16 cellular contexts compared by ENCODE assay signal in genomic region chr3:196339493-196340254, GRCh38. TPM values are rescaled to one million over a fixed set of nuclear protein-coding genes. Genes with fewer than 3 reads are reported as not detected.
A peak's percentile ranks its signal among the peaks of the same experiment; 100 is the strongest.
DNase-seq lines count a peak whose midpoint lies in the region; ATAC-seq, FAIRE-seq and TF ChIP-seq lines count a peak whose summit lies in the region.
"Had no signal": no experiment of that assay in that cellular context is flagged by ENCODE, and none has a peak within 500 bp of the region (broad histone marks: within the 10 kb centered on the region; RNA-seq: fewer than 3 reads in every experiment).

No MANE protein-coding gene starts in this region.

- no peak overlapping the region for H3K4me2 ChIP-seq in IMR-90 (ENCODE audit: low read depth, low read length)

- H2AK9ac ChIP-seq in IMR-90 (replicated peaks; ENCODE audit: low read depth, low read length, poor library complexity), result no peak overlapping the region

- dilution Hi-C loops in IMR-90 (cut with HindIII; ENCODE audit: low sequenced_read_pairs, unreplicated experiment), result no loop called here

- no peak overlapping the region for H3K18ac ChIP-seq in IMR-90 (ENCODE audit: low read depth, low read length)

- peak; percentile 39 for DNase-seq in AG20443 (ENCODE audit: low spot score)
- peak; percentile 62 for DNase-seq in IMR-90
- no peak for DNase-seq in WTC11 (ENCODE audit: low spot score)
- peak in 1 of 2 donors; percentile 63 for DNase-seq in foreskin keratinocyte
- DNase-seq in NCI-H1417 treated with DMSO at 0.1 percent for 48 hours (lab: John Stamatoyannopoulos, UW), result no peak
- no peak for DNase-seq in hepatic stellate cell (ENCODE audit: low spot score)
- no peak for DNase-seq in frontal cortex (ENCODE audit: low spot score in 2 of 2)
- DNase-seq in ureter (ENCODE audit: low spot score), result no peak
- DNase-seq: activated CD4-positive, alpha-beta T cell treated with anti-CD3 and anti-CD28 coated beads for 4 hours; activated gamma-delta T cell treated with Interleukin-2 at 50 U/mL for 16 hours; CD4-positive, CD25-positive, alpha-beta regulatory T cell; dorsolateral prefrontal cortex; kidney; SHP77; stimulated activated CD4-positive, alpha-beta T cell treated with anti-CD3 and anti-CD28 coated beads, Interleukin-15, amount 100 ng/mL, for 24 hours had no signal

- ATAC-seq in IMR-90 (ENCODE audit: low read depth) (0 out of 2 replicates have a peak, but pooled peaks have one; percentile 40), WTC11 (no peak), foreskin keratinocyte (peak; percentile 13)

- H2BK120ac ChIP-seq in IMR-90 (ENCODE audit: low read depth, low read length), result peak overlapping the region; percentile 86; the same call in 1 of the 2 replicates

- no peaks in the 10 kb centered on the region for H3K79me1 ChIP-seq in IMR-90 (ENCODE audit: low read depth in 1 of 2, low read length in 2 of 2)

- in situ Hi-C loops in IMR-90 (cut with MboI; ENCODE audit: low sequenced_read_pairs), result no loop called here

- no peaks in the 10 kb centered on the region for H3K9me3 Mint-ChIP-seq in WTC11
- H3K9me3 Mint-ChIP-seq: CD4-positive, CD25-positive, alpha-beta regulatory T cell; neural crest cell had no signal

- no peak overlapping the region for H3K27ac Mint-ChIP-seq in WTC11
- H3K27ac Mint-ChIP-seq: CD4-positive, CD25-positive, alpha-beta regulatory T cell had no signal

- H3K4ac ChIP-seq in IMR-90 (ENCODE audit: low read depth, low read length), result peak overlapping the region; percentile 8; the same call in 1 of the 2 replicates

- TF ChIP-seq POLR2A in IMR-90 (IDR thresholded peaks at IDR 0.05; ENCODE audit: low read depth, low read length), result no peak

- BruUV-seq in IMR-90 (replicated peaks; lab: Mats Ljungman, UMichigan), result no TSS peak

- intact Hi-C loops in IMR-90 (cut with micrococcal nuclease), result no loop called here

- H3K23ac ChIP-seq in IMR-90 (ENCODE audit: low read depth, low read length), result no peak overlapping the region

- WGBS in IMR-90 (ENCODE audit: extremely low coverage in 2 of 2, insufficient read length in 1 of 2), 2 experiments, result 90% methylated on average over 2 of the region's 21 CpGs; no CpG with 5 or more reads in 1 of the 2 experiments

- H3K4me3 ChIP-seq in IMR-90 (ENCODE audit: insufficient read depth, low read depth, low read length), result no peak overlapping the region
- H3K4me3 ChIP-seq: dorsolateral prefrontal cortex had no signal

- TF ChIP-seq CTCF in IMR-90 (conservative IDR thresholded peaks at IDR 0.05; ENCODE audit: low read depth, low read length) (no peak), WTC11 (IDR thresholded peaks at IDR 0.05) (no peak), foreskin keratinocyte (conservative IDR thresholded peaks at IDR 0.05) (no peak)

- no peak overlapping the region for H3K4me3 Mint-ChIP-seq in WTC11
- H3K4me3 Mint-ChIP-seq: CD4-positive, CD25-positive, alpha-beta regulatory T cell; neural crest cell had no signal

- no peak overlapping the region; the same call in 1 of the 2 replicates for H2AK5ac ChIP-seq in IMR-90 (ENCODE audit: low read depth, low read length)

- H3K4me1 Mint-ChIP-seq in WTC11, result no peaks in the 10 kb centered on the region
- H3K4me1 Mint-ChIP-seq: neural crest cell had no signal

- no peaks in the 10 kb centered on the region for H3K36me3 ChIP-seq in IMR-90 (ENCODE audit: control insufficient read depth, insufficient read depth, low read length)

- H2BK15ac ChIP-seq in IMR-90 (ENCODE audit: low read depth, low read length), result peak overlapping the region; percentile 92; the same call in 1 of the 3 replicates

- peaks cover 3% of the 10 kb centered on the region for H3K9me1 ChIP-seq in IMR-90 (ENCODE audit: insufficient read depth, low read length)

- FAIRE-seq in frontal cortex (lab: Jason Lieb, UNC), result no peak
- FAIRE-seq: kidney had no signal

- peak overlapping the region; percentile 58 for H2AFZ ChIP-seq in IMR-90 (replicated peaks; ENCODE audit: low read length, poor library complexity)

- peak overlapping the region; percentile 92 for H2BK20ac ChIP-seq in IMR-90 (ENCODE audit: low read depth, low read length)

- TF ChIP-seq RAD21 in IMR-90 (IDR thresholded peaks at IDR 0.05; ENCODE audit: low read length), result no peak

- no peaks in the 10 kb centered on the region for H3K4me1 ChIP-seq in IMR-90 (ENCODE audit: control insufficient read depth, insufficient read depth, low read length)
- H3K4me1 ChIP-seq in foreskin keratinocyte, result peaks cover 29% of the 10 kb centered on the region

- peak overlapping the region; percentile 74 for H2BK5ac ChIP-seq in IMR-90 (ENCODE audit: low read depth, low read length, poor library complexity, severe bottlenecking)

- no peaks in the 10 kb centered on the region for H3K9me3 ChIP-seq in IMR-90 (ENCODE audit: control insufficient read depth, insufficient read depth, low read length)

- H3K27ac ChIP-seq in IMR-90 (ENCODE audit: insufficient read depth, low read length) (no peak overlapping the region), foreskin keratinocyte (peak overlapping the region; percentile 77)
- H3K27ac ChIP-seq: dorsolateral prefrontal cortex had no signal

- peak overlapping the region; percentile 32 for H4K91ac ChIP-seq in IMR-90 (ENCODE audit: insufficient read depth, low read depth, low read length)

- no peaks in the 10 kb centered on the region; the same call in 1 of the 2 replicates for H3K27me3 Mint-ChIP-seq in WTC11 (ENCODE audit: low read depth)

- H4K5ac ChIP-seq in IMR-90 (ENCODE audit: low read depth, low read length), result no peak overlapping the region

- H3K27me3 ChIP-seq in IMR-90 (ENCODE audit: control insufficient read depth, insufficient read depth, low read length) (no peaks in the 10 kb centered on the region), foreskin keratinocyte (no peaks in the 10 kb centered on the region)

- H3K36me3 Mint-ChIP-seq in WTC11, result no peaks in the 10 kb centered on the region
- H3K36me3 Mint-ChIP-seq: CD4-positive, CD25-positive, alpha-beta regulatory T cell had no signal

- CTCF ChIA-PET in IMR-90 (lab: Yijun Ruan, JAX) (no interaction called here), WTC11 (lab: Charles Lee) (no interaction called here)

- no peaks in the 10 kb centered on the region for H4K20me1 ChIP-seq in IMR-90 (ENCODE audit: insufficient read depth, low read length)

- peak overlapping the region; percentile 82; the same call in 1 of the 2 replicates for H3K14ac ChIP-seq in IMR-90 (replicated peaks; ENCODE audit: low read depth, low read length)

- H3K56ac ChIP-seq in IMR-90 (ENCODE audit: extremely low read depth, insufficient read depth, low read length), result peak overlapping the region; percentile 30; the same call in 1 of the 2 replicates

- H3K9ac ChIP-seq in IMR-90 (ENCODE audit: low read depth, low read length), result no peak overlapping the region

- H4K8ac ChIP-seq in IMR-90 (ENCODE audit: low read depth in 2 of 2, low read length in 2 of 2), result peak overlapping the region in 1 of 2 experiments; percentile 75; a peak in 1 of 4 replicates

- POLR2A ChIA-PET in IMR-90 (lab: Charles Lee; ENCODE audit: unreplicated experiment), result no interaction called here
- POLR2A ChIA-PET in WTC11 (lab: Charles Lee), result no interaction called here

TF ChIP-seq in IMR-90, 13 proteins besides CTCF, POLR2A, EP300 and RAD21 (continues in another document):
- TF ChIP-seq FOS (IDR thresholded peaks at IDR 0.05; ENCODE audit: low read depth, low read length) (peak; percentile 40; the same call in 1 of the 2 replicates), MXI1 (IDR thresholded peaks at IDR 0.05; ENCODE audit: borderline replicate concordance, low read depth, low read length) (no peak), MAFK (IDR thresholded peaks at IDR 0.05; ENCODE audit: low read depth, low read length) (peak; percentile 46; the same call in 1 of the 2 replicates), MAZ (IDR thresholded peaks at IDR 0.05; ENCODE audit: borderline replicate concordance, low read depth, low read length) (no peak), CEBPB (IDR thresholded peaks at IDR 0.05; ENCODE audit: low read depth, low read length) (peak; percentile 39; the same call in 1 of the 2 replicates)

TF ChIP-seq in WTC11, 78 proteins besides CTCF, POLR2A, EP300 and RAD21:
- TF ChIP-seq CREB1 (CRISPR knock-in tag; IDR thresholded peaks at IDR 0.05), result no peak
- TF ChIP-seq ZNF121 (CRISPR knock-in tag; IDR thresholded peaks at IDR 0.05), result 0 out of 2 replicates have a peak, but pooled peaks have one; percentile 20

RNA-seq across cellular contexts. Expression of gene TM4SF19, which starts 1.5 kb away (rescaled TPM):
- not detected in 2 replicates for total RNA-seq in IMR-90 (2012; rRNA removed)
- not detected in 2 replicates for polyA plus RNA-seq in IMR-90 (2012; rRNA removed)
- not detected in 2 replicates for polyA plus RNA-seq in IMR-90 (2012; cell fraction: cytosol; rRNA removed)
- not detected in 2 replicates for polyA plus RNA-seq in IMR-90 (2012; cell fraction: nucleus; rRNA removed; ENCODE audit: low replicate concordance)
- not detected in 3 replicates for total RNA-seq in WTC11 (2021)
- total RNA-seq in foreskin keratinocyte, result 3.1 and 8.2 TPM in 2 replicates
- polyA plus RNA-seq in foreskin keratinocyte, result 2.4 and 6.1 TPM in 2 replicates
- total RNA-seq in frontal cortex, result not detected
- 0.49 TPM for total RNA-seq in ureter
- total RNA-seq: CD4-positive, CD25-positive, alpha-beta regulatory T cell; neural crest cell had no signal

RNA-seq across cellular contexts. Expression of gene DYNLT2B, which starts 21.6 kb away (rescaled TPM):
- total RNA-seq in IMR-90 (2012; rRNA removed) (2.2 and 4.2 TPM in 2 replicates), WTC11 (2021) (10.0 to 13.6 TPM (median 11.4 TPM) in 3 replicates), foreskin keratinocyte (34.8 and 40.8 TPM in 2 replicates), frontal cortex (36.7 TPM), ureter (6.9 TPM)
- polyA plus RNA-seq in IMR-90 (2012; rRNA removed) (6.0 and 8.3 TPM in 2 replicates), foreskin keratinocyte (55.6 and 62.4 TPM in 2 replicates)
- 5.4 and 5.6 TPM in 2 replicates for polyA plus RNA-seq in IMR-90 (2012; cell fraction: cytosol; rRNA removed)
- 2.3 and 3.5 TPM in 2 replicates for polyA plus RNA-seq in IMR-90 (2012; cell fraction: nucleus; rRNA removed; ENCODE audit: low replicate concordance)

RNA-seq across cellular contexts. Expression of gene PCYT1A, which starts 52.1 kb away (rescaled TPM):
- total RNA-seq in IMR-90 (2012; rRNA removed) (124 and 127 TPM in 2 replicates), WTC11 (2021) (22.4 to 28.5 TPM (median 23.5 TPM) in 3 replicates), foreskin keratinocyte (66.2 and 67.7 TPM in 2 replicates), frontal cortex (15.1 TPM), ureter (65.7 TPM)
- polyA plus RNA-seq in IMR-90 (2012; rRNA removed) (56.5 and 62.8 TPM in 2 replicates), foreskin keratinocyte (28.7 and 31.9 TPM in 2 replicates)
- polyA plus RNA-seq in IMR-90 (2012; cell fraction: cytosol; rRNA removed), result 26.3 and 31.5 TPM in 2 replicates
- polyA plus RNA-seq in IMR-90 (2012; cell fraction: nucleus; rRNA removed; ENCODE audit: low replicate concordance), result 50.4 and 147 TPM in 2 replicates

Comparison
In these comparisons a context has a peak if more than half of its experiments do, and no peak if none do; other contexts are left out.
1. DNase-seq: peak in AG20443 (single experiment) and IMR-90 (single experiment); none in WTC11 (single experiment), NCI-H1417 treated with DMSO at 0.1 percent for 48 hours (single experiment), hepatic stellate cell (single experiment), frontal cortex (0 of 2) and ureter (single experiment).